1 cellular context compared by ENCODE assay signal in the genomic region with DNA sequence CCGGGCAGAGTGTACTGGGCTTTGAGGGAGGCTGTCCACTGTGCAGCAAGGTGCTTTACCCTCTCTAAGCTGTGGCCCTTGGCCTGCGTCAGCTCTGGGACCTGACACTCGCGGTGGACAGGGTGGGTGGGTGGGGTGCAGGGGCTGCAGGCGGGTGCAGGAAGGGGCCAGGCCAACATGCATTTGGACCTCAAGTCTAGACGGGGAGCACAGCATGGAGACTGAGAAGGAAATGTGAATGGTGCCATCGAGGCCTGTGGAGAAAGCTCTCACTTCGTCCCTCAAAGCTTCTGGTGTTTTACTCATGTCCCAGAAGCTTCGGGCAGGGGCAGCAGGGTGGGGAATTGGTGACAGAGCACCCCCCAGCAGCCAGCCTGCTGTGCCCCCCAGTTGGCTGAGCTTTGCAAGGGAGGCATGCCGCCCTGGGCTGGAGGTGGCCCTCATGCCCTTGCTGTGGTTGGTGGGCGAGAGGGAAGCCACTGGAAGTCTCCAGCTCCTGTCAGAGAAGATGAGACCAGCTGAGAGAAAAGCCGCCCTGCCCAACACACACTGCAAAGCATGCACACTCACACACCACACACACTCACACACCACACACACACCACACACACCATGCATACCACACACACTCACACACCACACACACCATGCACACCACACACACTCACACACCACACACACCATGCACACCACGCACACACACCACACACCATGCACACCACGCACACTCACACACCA.
TF ChIP-seq lines count a peak whose summit lies in the region.

No MANE protein-coding gene starts in this region.

TF ChIP-seq in IMR-90, 13 proteins besides CTCF, POLR2A, EP300 and RAD21:
- TF ChIP-seq SMC3 (IDR thresholded peaks at IDR 0.05; ENCODE audit: low read depth, low read length): no peak
